25 cellular contexts compared by ENCODE assay signal in genomic region chr4:15255537-15255936, GRCh38.
DNase-seq lines count a peak whose midpoint lies in the region; FAIRE-seq and TF ChIP-seq lines count a peak whose summit lies in the region.
"Had no signal": no experiment of that assay in that cellular context is flagged by ENCODE, and none has a peak within 500 bp of the region (broad histone marks: within the 10 kb centered on the region; RNA-seq: fewer than 3 reads in every experiment).

No MANE protein-coding gene starts in this region.

- H3K36me3 Mint-ChIP-seq in activated CD4-positive, alpha-beta T cell treated with anti-CD3 and anti-CD28 coated beads, Interleukin-2, amount 10 ng/mL, durations not matched to agents 24 days and 14 days (ENCODE audit: low read depth) = no peaks in the 10 kb centered on the region
- H3K36me3 Mint-ChIP-seq: CD8-positive, alpha-beta memory T cell had no signal

- BruUV-seq in PC-9 (replicated peaks; lab: Mats Ljungman, UMichigan) = no TSS peak

- no peaks in the 10 kb centered on the region for H3K9me2 ChIP-seq in PC-9 (ENCODE audit: insufficient read depth)

- H3K4me1 Mint-ChIP-seq in activated CD4-positive, alpha-beta T cell treated with anti-CD3 and anti-CD28 coated beads, Interleukin-2, amount 10 ng/mL, durations not matched to agents 24 days and 14 days = no peaks in the 10 kb centered on the region

- intact Hi-C loops in activated CD4-positive, alpha-beta T cell treated with anti-CD3 and anti-CD28 coated beads, Interleukin-2, amount 10 ng/mL, durations not matched to agents 24 days and 14 days (cut with micrococcal nuclease) = no loop called here
- intact Hi-C loops in PC-9 (cut with micrococcal nuclease; ENCODE audit: unreplicated experiment) = no loop called here

- H3K23ac ChIP-seq in H1 (ENCODE audit: insufficient read length) = no peak overlapping the region
- no peak overlapping the region for H3K23ac ChIP-seq in mesendoderm (ENCODE audit: low read length)

- no peak overlapping the region for H3K4ac ChIP-seq in H1 (replicated peaks; ENCODE audit: insufficient read length, low read depth, low read length)
- no peak overlapping the region for H3K4ac ChIP-seq in mesendoderm (ENCODE audit: low read depth, low read length)

- peaks cover 4% of the 10 kb centered on the region for H3K27me3 Mint-ChIP-seq in activated CD4-positive, alpha-beta T cell treated with anti-CD3 and anti-CD28 coated beads, Interleukin-2, amount 10 ng/mL, durations not matched to agents 24 days and 14 days

- no peaks in the 10 kb centered on the region for H3K9me3 ChIP-seq in H1 (ENCODE audit: insufficient read depth in 2 of 2, low read depth in 1 of 2, low read length in 1 of 2)
- H3K9me3 ChIP-seq in PC-9 (ENCODE audit: insufficient read depth, low read depth) = no peaks in the 10 kb centered on the region
- H3K9me3 ChIP-seq: BLaER1, HAP-1 had no signal

- no peaks in the 10 kb centered on the region for H3K9me3 Mint-ChIP-seq in activated CD4-positive, alpha-beta T cell treated with anti-CD3 and anti-CD28 coated beads, Interleukin-2, amount 10 ng/mL, durations not matched to agents 24 days and 14 days
- H3K9me3 Mint-ChIP-seq: CD4-positive, alpha-beta T cell; HFFc6 had no signal

- H3K27me3 ChIP-seq in H1 (replicated peaks in 1 of 4; ENCODE audit: control insufficient read depth in 3 of 4, extremely low read depth in 1 of 4, insufficient read depth in 3 of 4, low read length in 3 of 4) (peaks cover 0 to 3% (median 0%) of the 10 kb centered on the region in 4 experiments; a peak in 1 of 7 replicates), mesendoderm (ENCODE audit: insufficient read depth, low read length, poor library complexity) (no peaks in the 10 kb centered on the region), PC-9 (ENCODE audit: insufficient read depth, low read depth) (no peaks in the 10 kb centered on the region)
- H3K27me3 ChIP-seq: BLaER1 had no signal

- H3K79me2 ChIP-seq in H1 (ENCODE audit: control insufficient read depth in 1 of 2, insufficient read depth in 2 of 2, low read length in 2 of 2) (no peaks in the 10 kb centered on the region), mesendoderm (ENCODE audit: control insufficient read depth, insufficient read depth, low read length) (no peaks in the 10 kb centered on the region), PC-9 (ENCODE audit: low read depth) (no peaks in the 10 kb centered on the region)

- WGBS in H1 (ENCODE audit: extremely low coverage in 1 of 2, insufficient coverage in 1 of 2, insufficient read length in 1 of 2, insufficient replicate concordance in 2 of 2, low coverage in 1 of 2, low lambda C conversion rate in 2 of 2, missing lambda C conversion rate in 1 of 2), 2 experiments = 34% methylated on average over 4 of the region's 4 CpGs; no CpG with 5 or more reads in 1 of the 2 experiments
- no CpG with 5 or more reads among the region's 4 CpGs for WGBS in mesendoderm (ENCODE audit: extremely low coverage, insufficient coverage, low lambda C conversion rate)

- H3K36me3 ChIP-seq in H1 (ENCODE audit: control insufficient read depth in 2 of 4, insufficient read depth in 4 of 4, low read length in 3 of 4) (no peaks in the 10 kb centered on the region), mesendoderm (ENCODE audit: control insufficient read depth, insufficient read depth, low read length) (no peaks in the 10 kb centered on the region), PC-9 (ENCODE audit: low read depth) (no peaks in the 10 kb centered on the region)
- H3K36me3 ChIP-seq: BLaER1, HAP-1 had no signal

- H4K8ac ChIP-seq in H1 (ENCODE audit: extremely low read depth, insufficient read depth, low read length) = no peak overlapping the region
- H4K8ac ChIP-seq in mesendoderm (ENCODE audit: low read depth, low read length) = no peak overlapping the region

- no peak overlapping the region for H2BK5ac ChIP-seq in H1 (ENCODE audit: low read depth, low read length)
- no peak overlapping the region for H2BK5ac ChIP-seq in mesendoderm (ENCODE audit: low read length)

- H3K18ac ChIP-seq in H1 (ENCODE audit: extremely low read depth, low read length) (no peak overlapping the region), mesendoderm (ENCODE audit: low read length) (no peak overlapping the region)

- DNase-seq in activated CD4-positive, alpha-beta T cell treated with anti-CD3 and anti-CD28 coated beads, Interleukin-2, amount 10 ng/mL, durations not matched to agents 24 days and 14 days = peak; percentile 2
- DNase-seq in activated CD4-positive, alpha-beta T cell treated with anti-CD3 and anti-CD28 coated beads for 4 hours = no peak
- no peak for DNase-seq in H1 (ENCODE audit: low read depth in 1 of 2, low spot score in 2 of 2)
- peak; percentile 14 for DNase-seq in mesendoderm
- DNase-seq in activated CD8-positive, alpha-beta memory T cell treated with anti-CD3 and anti-CD28 coated beads, Interleukin-2, amount 50 U/mL, for 48 hours = no peak
- no peak for DNase-seq in PC-9
- no peak for DNase-seq in iPS-NIHi7 (ENCODE audit: extremely low spot score)
- DNase-seq: CD4-positive, alpha-beta T cell; CD8-positive, alpha-beta memory T cell; DMS 273 treated with DMSO at 0.1 percent for 48 hours; DMS79; EL; GDM1; GM23248; HFFc6 had no signal

- H3K4me3 ChIP-seq in H1 (ENCODE audit: extremely low read depth in 1 of 4, insufficient read depth in 2 of 4, low read depth in 3 of 4, low read length in 4 of 4) (0 out of 8 replicates have a peak overlapping the region, but pooled peaks of 1 of the 4 experiments have one; percentile 5), mesendoderm (ENCODE audit: low read length) (no peak overlapping the region), PC-9 (no peak overlapping the region)
- H3K4me3 ChIP-seq: BLaER1, GM12878, GM23248, HAP-1 had no signal

- no peak for TF ChIP-seq CTCF in H1 (IDR thresholded peaks at IDR 0.05; ENCODE audit: control extremely low read depth in 1 of 3, insufficient read depth in 1 of 3, low read depth in 1 of 3, low read length in 3 of 3)
- no peak for TF ChIP-seq CTCF in PC-9 (conservative IDR thresholded peaks at IDR 0.05)

- CTCF ChIA-PET in H1 (lab: Charles Lee; ENCODE audit: partially characterized antibody) (interaction anchor here (1.2 to 4.8 kb wide), 5 partner anchors 17 to 202 kb away, joined by 3 to 18 read pairs (median 3); no protein-coding TSS in a partner anchor), PC-9 (lab: Charles Lee) (interaction anchor here (0.6 kb wide), 1 partner anchor 214 kb away, joined by 3 read pairs; the partner anchor contains the start of gene CC2D2A)

- H4K5ac ChIP-seq in H1 (ENCODE audit: insufficient read length, low read depth, low read length) (no peak overlapping the region), mesendoderm (ENCODE audit: low read length) (no peak overlapping the region)

- no peak overlapping the region for H4K91ac ChIP-seq in H1 (replicated peaks; ENCODE audit: insufficient read length, low read length)

- no peak overlapping the region for H2AFZ ChIP-seq in H1 (ENCODE audit: low read length)
- H2AFZ ChIP-seq in PC-9 = no peak overlapping the region
- H2AFZ ChIP-seq: GM23248 had no signal

- H3K27ac ChIP-seq in H1 (ENCODE audit: low read depth, low read length) (no peak overlapping the region), mesendoderm (ENCODE audit: low read depth, low read length) (no peak overlapping the region), PC-9 (no peak overlapping the region)
- H3K27ac ChIP-seq: 22Rv1, BLaER1, C4-2B, GM23248 had no signal

- no peaks in the 10 kb centered on the region for H3K79me1 ChIP-seq in H1 (ENCODE audit: low read depth, low read length)
- no peaks in the 10 kb centered on the region for H3K79me1 ChIP-seq in mesendoderm (ENCODE audit: low read length)

- no peak for TF ChIP-seq EP300 in H1 (IDR thresholded peaks at IDR 0.05; ENCODE audit: borderline replicate concordance in 1 of 2, low read depth in 2 of 2, low read length in 2 of 2)

- H4K20me1 ChIP-seq in H1 (replicated peaks in 1 of 2; ENCODE audit: control insufficient read depth in 1 of 2, insufficient read depth in 2 of 2, low read length in 2 of 2) = no peaks in the 10 kb centered on the region
- no peaks in the 10 kb centered on the region for H4K20me1 ChIP-seq in PC-9 (ENCODE audit: insufficient read depth)
- H4K20me1 ChIP-seq: BLaER1 had no signal

- no peak overlapping the region for H2BK15ac ChIP-seq in H1 (ENCODE audit: low read length)
- no peak overlapping the region for H2BK15ac ChIP-seq in mesendoderm (replicated peaks; ENCODE audit: low read depth)

- no peak overlapping the region for H3K14ac ChIP-seq in H1 (ENCODE audit: insufficient read length)

- no peak for TF ChIP-seq POLR2A in H1 (IDR thresholded peaks at IDR 0.05; ENCODE audit: control extremely low read depth in 1 of 2, low read depth in 2 of 2, low read length in 2 of 2)

- FAIRE-seq in H1 (lab: Jason Lieb, UNC) = no peak
- FAIRE-seq: A204.1, D721Med, GM12878, GM19239, H54 had no signal

- no peaks in the 10 kb centered on the region for H3F3A ChIP-seq in PC-9 (ENCODE audit: insufficient read depth, low read depth)

- H2AK5ac ChIP-seq in H1 (ENCODE audit: low read depth, low read length) = no peak overlapping the region
- no peak overlapping the region for H2AK5ac ChIP-seq in mesendoderm (ENCODE audit: low read length)

- no peak overlapping the region for H2BK12ac ChIP-seq in H1 (ENCODE audit: low read depth, low read length)

- H2BK120ac ChIP-seq in H1 (replicated peaks; ENCODE audit: low read depth, low read length) = no peak overlapping the region
- no peak overlapping the region for H2BK120ac ChIP-seq in mesendoderm (ENCODE audit: low read depth, low read length)

- H3K4me1 ChIP-seq in H1 (replicated peaks in 1 of 4; ENCODE audit: control insufficient read depth in 3 of 4, insufficient read depth in 4 of 4, low read length in 3 of 4) = peaks cover 0 to 5% (median under 1%) of the 10 kb centered on the region in 4 experiments; a peak in 3 of 7 replicates
- H3K4me1 ChIP-seq in mesendoderm (ENCODE audit: control insufficient read depth, low read depth, low read length) = peaks cover 3% of the 10 kb centered on the region
- no peaks in the 10 kb centered on the region for H3K4me1 ChIP-seq in PC-9 (replicated peaks; ENCODE audit: insufficient read depth)
- H3K4me1 ChIP-seq: BLaER1, HAP-1 had no signal

- H3K4me3 Mint-ChIP-seq in activated CD4-positive, alpha-beta T cell treated with anti-CD3 and anti-CD28 coated beads, Interleukin-2, amount 10 ng/mL, durations not matched to agents 24 days and 14 days = no peak overlapping the region
- H3K4me3 Mint-ChIP-seq: B cell; CD4-positive, alpha-beta T cell; CD8-positive, alpha-beta memory T cell; HFFc6 had no signal

- H3K56ac ChIP-seq in H1 (replicated peaks; ENCODE audit: insufficient read length, low read depth, low read length) = no peak overlapping the region
- H3K56ac ChIP-seq in mesendoderm (ENCODE audit: low read length) = no peak overlapping the region

- TF ChIP-seq RAD21 in H1 (IDR thresholded peaks at IDR 0.05 in 1 of 2, conservative IDR thresholded peaks at IDR 0.05 in 1 of 2; ENCODE audit: low read depth in 2 of 2, low read length in 2 of 2) = no peak

- H2BK20ac ChIP-seq in H1 (ENCODE audit: low read length) = no peak overlapping the region

- H3K9ac ChIP-seq in H1 (replicated peaks in 1 of 4; ENCODE audit: extremely low read depth in 1 of 4, low read depth in 3 of 4, low read length in 3 of 4) = no peak overlapping the region
- no peak overlapping the region for H3K9ac ChIP-seq in mesendoderm (ENCODE audit: low read length)
- H3K9ac ChIP-seq: BLaER1, GM23248 had no signal

- H3K4me2 ChIP-seq in H1 (ENCODE audit: insufficient read depth in 1 of 2, low read depth in 2 of 2, low read length in 2 of 2) (peak overlapping the region in 1 of 2 experiments; percentile 20; a peak in 1 of 4 replicates), mesendoderm (ENCODE audit: low read length) (no peak overlapping the region), PC-9 (no peak overlapping the region)
- H3K4me2 ChIP-seq: BLaER1 had no signal

- no peaks in the 10 kb centered on the region for H3K23me2 ChIP-seq in H1 (ENCODE audit: low read depth, low read length)

- POLR2A ChIA-PET in H1 (lab: Charles Lee; ENCODE audit: partially characterized antibody) (no interaction called here), PC-9 (lab: Charles Lee; ENCODE audit: unreplicated experiment) (no interaction called here)

- no peak overlapping the region for H3K27ac Mint-ChIP-seq in activated CD4-positive, alpha-beta T cell treated with anti-CD3 and anti-CD28 coated beads, Interleukin-2, amount 10 ng/mL, durations not matched to agents 24 days and 14 days
- H3K27ac Mint-ChIP-seq: B cell; CD4-positive, alpha-beta T cell; CD8-positive, alpha-beta memory T cell; HFFc6 had no signal

Comparison
In these comparisons a context has a peak if more than half of its experiments do, and no peak if none do; other contexts are left out.
1. DNase-seq: peak in activated CD4-positive, alpha-beta T cell treated with anti-CD3 and anti-CD28 coated beads, Interleukin-2, amount 10 ng/mL, durations not matched to agents 24 days and 14 days (single experiment) and mesendoderm (single experiment); none in activated CD4-positive, alpha-beta T cell treated with anti-CD3 and anti-CD28 coated beads for 4 hours (0 of 2), H1 (0 of 2), activated CD8-positive, alpha-beta memory T cell treated with anti-CD3 and anti-CD28 coated beads, Interleukin-2, amount 50 U/mL, for 48 hours (single experiment), PC-9 (0 of 2) and iPS-NIHi7 (single experiment).